20 cellular contexts compared by ENCODE assay signal in genomic region chr5:22521521-22521920, GRCh38.
"Had no signal": no experiment of that assay in that cellular context is flagged by ENCODE, and none has a peak within 500 bp of the region (broad histone marks: within the 10 kb centered on the region; RNA-seq: fewer than 3 reads in every experiment).

No MANE protein-coding gene starts in this region.

- H3K4me1 ChIP-seq: esophagus squamous epithelium, parathyroid adenoma, prostate gland, right lobe of liver, suprapubic skin, thyroid gland had no signal

- DNase-seq: effector memory CD8-positive, alpha-beta T cell; esophagus squamous epithelium; foreskin melanocyte; head of caudate nucleus; left colon; left ventricle myocardium superior; mesendoderm; naive B cell; right lobe of liver; stimulated activated CD4-positive, alpha-beta T cell treated with anti-CD3 and anti-CD28 coated beads, Interleukin-4, amount 100 ng/mL, for 1 hour; stimulated activated CD8-positive, alpha-beta memory T cell treated with anti-CD3 and anti-CD28 coated beads, Interleukin-4, amount 100 ng/mL, for 48 hours; stimulated activated naive CD8-positive, alpha-beta T cell treated with anti-CD3 and anti-CD28 coated beads, Interleukin-15, Interleukin-2, amounts not matched to agents 100 U/mL and 50 U/mL, for 24 hours; thyroid gland had no signal

- H3K36me3 ChIP-seq: esophagus squamous epithelium, prostate gland, right lobe of liver, suprapubic skin, thyroid gland had no signal

- H3K9ac ChIP-seq: parathyroid adenoma had no signal

- H3K9me3 ChIP-seq: esophagus squamous epithelium, prostate gland, right lobe of liver, suprapubic skin, thyroid gland had no signal

- H3K27me3 ChIP-seq: esophagus squamous epithelium, hepatocyte, right lobe of liver, suprapubic skin, thyroid gland had no signal

- H3K79me2 ChIP-seq: hepatocyte, parathyroid adenoma had no signal

- H3K27ac ChIP-seq: epithelial cell of prostate, esophagus squamous epithelium, hepatocyte, parathyroid adenoma, prostate gland, right lobe of liver, suprapubic skin, thyroid gland had no signal

- H3K4me2 ChIP-seq: hepatocyte had no signal

- H3K4me3 ChIP-seq: esophagus squamous epithelium, hepatocyte, lung, prostate gland, right lobe of liver, suprapubic skin, thyroid gland had no signal

- H2AFZ ChIP-seq: hepatocyte, parathyroid adenoma had no signal

- ATAC-seq: effector memory CD8-positive, alpha-beta T cell; left colon; left ventricle myocardium superior; right lobe of liver; stimulated activated effector memory CD8-positive, alpha-beta T cell treated with anti-CD3 and anti-CD28 coated beads, Interleukin-12 subunit alpha, Interleukin-12 subunit beta, amount 100 ng/mL, for 72 hours; stimulated activated naive CD8-positive, alpha-beta T cell treated with anti-CD3 and anti-CD28 coated beads, Interleukin-15, Interleukin-2, amounts not matched to agents 100 U/mL and 50 U/mL, for 24 hours had no signal
